9 cellular contexts compared by ENCODE assay signal in the genomic region with DNA sequence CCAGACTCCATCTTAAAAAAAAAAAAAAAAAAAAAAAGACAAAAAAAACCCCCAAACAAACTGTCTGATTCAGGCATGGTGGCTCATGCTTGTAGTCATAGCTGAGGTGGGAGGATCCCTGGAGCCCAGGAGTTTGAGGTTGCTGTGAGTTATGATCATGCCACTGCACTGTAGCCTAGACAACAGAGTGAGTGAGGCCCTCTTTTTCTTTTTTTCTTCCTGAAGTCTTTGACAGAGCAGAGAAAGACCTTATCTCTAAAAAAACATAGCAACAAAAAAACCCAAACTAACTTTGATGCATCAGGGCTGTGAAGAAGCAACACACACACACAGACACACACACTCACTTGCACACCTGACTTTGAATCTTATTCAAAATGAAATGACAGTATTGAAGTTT. TPM values are rescaled to one million over a fixed set of nuclear protein-coding genes. Genes with fewer than 3 reads are reported as not detected.
DNase-seq lines count a peak whose midpoint lies in the region; ATAC-seq and TF ChIP-seq lines count a peak whose summit lies in the region.
"Had no signal": no experiment of that assay in that cellular context is flagged by ENCODE, and none has a peak within 500 bp of the region (broad histone marks: within the 10 kb centered on the region; RNA-seq: fewer than 3 reads in every experiment).

No MANE protein-coding gene starts in this region.

- no peaks in the 10 kb centered on the region for H3K9me3 ChIP-seq in CD4-positive, CD25-positive, alpha-beta regulatory T cell (ENCODE audit: control insufficient read depth in 2 of 2, low read length in 2 of 2)
- H3K9me3 ChIP-seq in KOPT-K1 (ENCODE audit: insufficient read depth, low read length, poor library complexity, severe bottlenecking) (peaks cover 9% of the 10 kb centered on the region), vagina (no peaks in the 10 kb centered on the region)

- peaks cover 0 to 4% (median 0%) of the 10 kb centered on the region in 7 donors for H3K9me3 Mint-ChIP-seq in CD4-positive, CD25-positive, alpha-beta regulatory T cell
- H3K9me3 Mint-ChIP-seq in activated T-cell treated with anti-CD3 and anti-CD28 coated beads, Interleukin-2, amount 50 U/mL, for 72 hours = peaks cover 3 to 4% of the 10 kb centered on the region in 2 donors

- peaks cover 27% of the 10 kb centered on the region for H3K4me1 ChIP-seq in CD4-positive, CD25-positive, alpha-beta regulatory T cell (ENCODE audit: control insufficient read depth, insufficient read depth, low read length, poor library complexity, severe bottlenecking)
- peaks cover 22% of the 10 kb centered on the region for H3K4me1 ChIP-seq in vagina

- peak overlapping the region; percentile 11 for H3K4me3 ChIP-seq in CD4-positive, CD25-positive, alpha-beta regulatory T cell (ENCODE audit: low read depth, low read length)
- H3K4me3 ChIP-seq in vagina (no peak overlapping the region), lower leg skin (ENCODE audit: low read depth, poor library complexity, severe bottlenecking) (no peak overlapping the region)

- peak overlapping the region in 3 of 4 donors; percentile 52 to 82 (median 62) for H3K4me3 Mint-ChIP-seq in CD4-positive, CD25-positive, alpha-beta regulatory T cell
- peak overlapping the region; percentile 56 to 58 for H3K4me3 Mint-ChIP-seq in activated T-cell treated with anti-CD3 and anti-CD28 coated beads, Interleukin-2, amount 50 U/mL, for 72 hours

- peak; percentile 51 to 71 (median 57) for DNase-seq in CD4-positive, CD25-positive, alpha-beta regulatory T cell
- DNase-seq in activated T-cell treated with anti-CD3 and anti-CD28 coated beads, Interleukin-2, amount 50 U/mL, for 72 hours = peak; percentile 72 to 85
- peak; percentile 94 for DNase-seq in kidney tubule cell (ENCODE audit: low spot score)
- no peak for DNase-seq in vagina (ENCODE audit: extremely low spot score in 2 of 2)
- DNase-seq in GM19240 (ENCODE audit: insufficient read length, low spot score) = no peak
- no peak for DNase-seq in epidermal melanocyte (ENCODE audit: insufficient read length, low spot score)
- DNase-seq in lower leg skin (ENCODE audit: low spot score in 2 of 2) = no peak

- H3K27ac Mint-ChIP-seq in CD4-positive, CD25-positive, alpha-beta regulatory T cell = peak overlapping the region; percentile 39 to 91 (median 89)
- peak overlapping the region; percentile 61 for H3K27ac Mint-ChIP-seq in activated T-cell treated with anti-CD3 and anti-CD28 coated beads, Interleukin-2, amount 50 U/mL, for 72 hours

- H3K36me3 Mint-ChIP-seq in CD4-positive, CD25-positive, alpha-beta regulatory T cell = no peaks in the 10 kb centered on the region
- peaks cover 0 to 4% of the 10 kb centered on the region in 2 donors for H3K36me3 Mint-ChIP-seq in activated T-cell treated with anti-CD3 and anti-CD28 coated beads, Interleukin-2, amount 50 U/mL, for 72 hours (ENCODE audit: insufficient read depth in 2 of 2)

- TF ChIP-seq CTCF in vagina (IDR thresholded peaks at IDR 0.05) (no peak), lower leg skin (IDR thresholded peaks at IDR 0.05) (no peak)

- H3K27me3 Mint-ChIP-seq in CD4-positive, CD25-positive, alpha-beta regulatory T cell = no peaks in the 10 kb centered on the region
- peaks cover 3% of the 10 kb centered on the region for H3K27me3 Mint-ChIP-seq in activated T-cell treated with anti-CD3 and anti-CD28 coated beads, Interleukin-2, amount 50 U/mL, for 72 hours (ENCODE audit: low read depth)

- intact Hi-C loops in vagina (cut with DNase I) (no loop called here), lower leg skin (cut with DNase I; ENCODE audit: low total_unique reads) (no loop called here)

- H3K36me3 ChIP-seq in CD4-positive, CD25-positive, alpha-beta regulatory T cell (ENCODE audit: control insufficient read depth, insufficient read depth, low read length) = no peaks in the 10 kb centered on the region
- no peaks in the 10 kb centered on the region for H3K36me3 ChIP-seq in KOPT-K1 (ENCODE audit: insufficient read depth, low read length)
- H3K36me3 ChIP-seq in vagina = no peaks in the 10 kb centered on the region

- no peaks in the 10 kb centered on the region for H3K27me3 ChIP-seq in CD4-positive, CD25-positive, alpha-beta regulatory T cell (ENCODE audit: control insufficient read depth, insufficient read depth, low read length)
- H3K27me3 ChIP-seq in vagina = no peaks in the 10 kb centered on the region

- TF ChIP-seq POLR2A in vagina (IDR thresholded peaks at IDR 0.05) = no peak
- no peak for TF ChIP-seq POLR2A in lower leg skin (IDR thresholded peaks at IDR 0.05)

- H3K4me1 Mint-ChIP-seq in CD4-positive, CD25-positive, alpha-beta regulatory T cell = peaks cover 29 to 67% (median 47%) of the 10 kb centered on the region in 4 donors
- peaks cover 72% of the 10 kb centered on the region for H3K4me1 Mint-ChIP-seq in activated T-cell treated with anti-CD3 and anti-CD28 coated beads, Interleukin-2, amount 50 U/mL, for 72 hours (ENCODE audit: low read depth)

- H3K27ac ChIP-seq in CD4-positive, CD25-positive, alpha-beta regulatory T cell (ENCODE audit: insufficient read depth, low read length, poor library complexity, severe bottlenecking) = peak overlapping the region; percentile 65
- H3K27ac ChIP-seq in KOPT-K1 (ENCODE audit: low read depth, low read length, poor library complexity, severe bottlenecking) (peak overlapping the region; percentile 61), vagina (no peak overlapping the region)
- H3K27ac ChIP-seq: VCaP had no signal

- peak; percentile 86 to 90 for ATAC-seq in CD4-positive, CD25-positive, alpha-beta regulatory T cell (ENCODE audit: low read depth in 2 of 2)
- peak; percentile 85 to 86 for ATAC-seq in activated T-cell treated with anti-CD3 and anti-CD28 coated beads, Interleukin-2, amount 50 U/mL, for 72 hours (replicated peaks in 1 of 2)

RNA-seq across cellular contexts. Expression of a gene that starts 7.7 kb away (rescaled TPM):
- total RNA-seq in CD4-positive, CD25-positive, alpha-beta regulatory T cell = 11.6 TPM
- polyA plus RNA-seq in CD4-positive, CD25-positive, alpha-beta regulatory T cell = 10 to 100 TPM; 11.2 to 15.3 (median 14.6) TPM
- total RNA-seq in activated T-cell treated with anti-CD3 and anti-CD28 coated beads, Interleukin-2, amount 50 U/mL, for 72 hours = 1 to 10 TPM; 4.2 to 4.5 TPM
- 5.9 TPM for total RNA-seq in vagina
- 10 to 100 TPM in 3 of 4 donors, 1 to 10 TPM in 1; 9.5 to 20.5 (median 10.8) TPM for total RNA-seq in lower leg skin

Comparison
In these comparisons a context has a peak if more than half of its experiments do, and no peak if none do; other contexts are left out.
1. DNase-seq: peak in CD4-positive, CD25-positive, alpha-beta regulatory T cell (3 of 3), activated T-cell treated with anti-CD3 and anti-CD28 coated beads, Interleukin-2, amount 50 U/mL, for 72 hours (2 of 2) and kidney tubule cell (single experiment); none in vagina (0 of 2), GM19240 (single experiment), epidermal melanocyte (single experiment) and lower leg skin (0 of 2).